In genomic region chr17:63973930-63974593, GRCh38 we compare ENCODE assay signal across 13 cellular contexts. TPM values are rescaled to one million over a fixed set of nuclear protein-coding genes. Genes with fewer than 3 reads are reported as not detected.
DNase-seq lines count a peak whose midpoint lies in the region; ATAC-seq, FAIRE-seq and TF ChIP-seq lines count a peak whose summit lies in the region.
"Had no signal": no experiment of that assay in that cellular context is flagged by ENCODE, and none has a peak within 500 bp of the region (broad histone marks: within the 10 kb centered on the region; RNA-seq: fewer than 3 reads in every experiment).

No MANE protein-coding gene starts in this region.

- WGBS in A549 (ENCODE audit: missing lambda C conversion rate): 31% methylated on average over 12 of the region's 12 CpGs

- H3K36me3 ChIP-seq in MM.1S (replicated peaks; ENCODE audit: insufficient read depth, low read length): no peaks in the 10 kb centered on the region

- no peak overlapping the region for H3K4me3 ChIP-seq in A549
- H3K4me3 ChIP-seq in MM.1S (ENCODE audit: low read length): no peak overlapping the region
- H3K4me3 ChIP-seq: dorsolateral prefrontal cortex had no signal

- no peaks in the 10 kb centered on the region for H4K20me1 ChIP-seq in MM.1S (ENCODE audit: insufficient read depth, low read length)

- TF ChIP-seq RAD21 in A549 (conservative IDR thresholded peaks at IDR 0.05 in 1 of 2, IDR thresholded peaks at IDR 0.05 in 1 of 2): no peak

- FAIRE-seq in A549 (lab: Jason Lieb, UNC): no peak

- H3K9ac ChIP-seq in MM.1S (ENCODE audit: low read length): no peak overlapping the region

- POLR2A ChIA-PET in A549 (lab: Yijun Ruan, JAX): interaction anchor here (1.6 kb wide), 1 partner anchor 172 kb away, joined by 5 read pairs; no protein-coding TSS in a partner anchor

- H3K79me2 ChIP-seq in MM.1S (ENCODE audit: low read length): no peaks in the 10 kb centered on the region

- H3K9me3 ChIP-seq in A549 (no peaks in the 10 kb centered on the region), MM.1S (replicated peaks; ENCODE audit: insufficient read depth, low read length) (no peaks in the 10 kb centered on the region)

- TF ChIP-seq POLR2A in A549 (IDR thresholded peaks at IDR 0.05; ENCODE audit: low read length): no peak

- H3K4me1 ChIP-seq in A549 (peaks cover 19% of the 10 kb centered on the region), MM.1S (ENCODE audit: low read length) (no peaks in the 10 kb centered on the region)

- H3K4me2 ChIP-seq in A549 (peak overlapping the region; percentile 71), MM.1S (ENCODE audit: low read depth, low read length) (no peak overlapping the region)

- no peaks in the 10 kb centered on the region for H3F3A ChIP-seq in MM.1S (ENCODE audit: insufficient read depth, low read length)

- no peak overlapping the region for H2AFZ ChIP-seq in MM.1S (ENCODE audit: low read length)

- peak; percentile 34 to 51 for DNase-seq in A549 (ENCODE audit: low read depth in 1 of 2, low spot score in 1 of 2)
- peak; percentile 67 for DNase-seq in GM03348 (ENCODE audit: low spot score)
- peak; percentile 58 for DNase-seq in RPMI7951 (ENCODE audit: low read depth)
- DNase-seq in kidney glomerular epithelial cell (lab: John Stamatoyannopoulos, UW): peak; percentile 45
- no peak for DNase-seq in epidermal melanocyte (ENCODE audit: insufficient read length, low spot score)
- no peak for DNase-seq in anterior cingulate cortex (lab: John Stamatoyannopoulos, UW)
- DNase-seq in GM19240 (ENCODE audit: insufficient read length, low spot score): no peak
- no peak for DNase-seq in MM.1S
- DNase-seq: activated CD4-positive, alpha-beta T cell treated with anti-CD3 and anti-CD28 coated beads for 48 hours; activated naive CD4-positive, alpha-beta T cell; CD8-positive, alpha-beta memory T cell; dorsolateral prefrontal cortex; nephron progenitor cell had no signal

- H3K9me2 ChIP-seq in MM.1S (replicated peaks; ENCODE audit: insufficient read depth, low read length): no peaks in the 10 kb centered on the region

- peak overlapping the region; percentile 49 to 68; a peak in 5 of 6 replicates for H3K27ac ChIP-seq in A549
- no peak overlapping the region for H3K27ac ChIP-seq in MM.1S (ENCODE audit: low read length)
- H3K27ac ChIP-seq: dorsolateral prefrontal cortex had no signal

- CTCF ChIA-PET in A549 (lab: Yijun Ruan, JAX): interaction anchor here (0.6 to 9.3 kb wide), 15 partner anchors 9 to 93 kb away, joined by 3 to 94 read pairs (median 7); partner anchors contain the start of gene GH1

- peak; percentile 69 to 79 for ATAC-seq in A549

- no peak for TF ChIP-seq EP300 in A549 (IDR thresholded peaks at IDR 0.05)

- H3K27me3 ChIP-seq in MM.1S (replicated peaks; ENCODE audit: insufficient read depth, low read length): peaks cover 5% of the 10 kb centered on the region; the same call in 1 of the 2 replicates

- TF ChIP-seq CTCF in A549 (IDR thresholded peaks at IDR 0.05) (no peak), MM.1S (IDR thresholded peaks at IDR 0.05; ENCODE audit: low read length) (no peak)

TF ChIP-seq in A549, 52 proteins besides CTCF, POLR2A, EP300 and RAD21:
- TF ChIP-seq FOXS1 (CRISPR knock-in tag; IDR thresholded peaks at IDR 0.05): no peak
- TF ChIP-seq MAFK (IDR thresholded peaks at IDR 0.05; ENCODE audit: partially characterized antibody): peak; percentile 10

RNA-seq across cellular contexts. Expression of gene SCN4A, which starts 1.3 kb away (rescaled TPM):
- 0.06 and 0.17 TPM in 2 replicates for polyA plus RNA-seq in A549 (2011; rRNA removed)
- 0.03 and 0.07 TPM in 2 replicates for polyA plus RNA-seq in A549 (2012; cell fraction: cytosol; rRNA removed)
- 0.05 TPM in 2 replicates for polyA plus RNA-seq in A549 (2012; cell fraction: nucleus; rRNA removed)
- polyA plus RNA-seq in A549 (2017; fragmentation: RNase III; extraction: RNeasy Plus Mini Kit Qiagen cat#74134 plus additional on column Dnase treatment): 0.03 to 0.08 TPM (median 0.03 TPM) in 3 replicates
- polyA minus RNA-seq in A549 (2011; rRNA and poly(A)+ RNA removed): 0.45 and 0.88 TPM in 2 replicates
- not detected in 2 replicates for total RNA-seq in RPMI7951 (2014; rRNA removed; shearing (Covaris generic))
- polyA plus RNA-seq: CD8-positive, alpha-beta memory T cell had no signal

RNA-seq across cellular contexts. Expression of gene PRR29, which starts 24.1 kb away (rescaled TPM):
- polyA plus RNA-seq in A549 (2011; rRNA removed): 0.22 and 0.44 TPM in 2 replicates
- 0.33 and 0.61 TPM in 2 replicates for polyA plus RNA-seq in A549 (2012; cell fraction: cytosol; rRNA removed)
- 1.2 and 1.4 TPM in 2 replicates for polyA plus RNA-seq in A549 (2012; cell fraction: nucleus; rRNA removed)
- polyA plus RNA-seq in A549 (2017; fragmentation: RNase III; extraction: RNeasy Plus Mini Kit Qiagen cat#74134 plus additional on column Dnase treatment): 0.67 to 1.2 TPM (median 0.68 TPM) in 3 replicates
- polyA minus RNA-seq in A549 (2011; rRNA and poly(A)+ RNA removed): 0.50 and 0.54 TPM in 2 replicates
- not detected in 2 replicates for total RNA-seq in RPMI7951 (2014; rRNA removed; shearing (Covaris generic))

RNA-seq across cellular contexts. Expression of gene CD79B, which starts 41.9 kb away (rescaled TPM):
- 0.14 and 0.19 TPM in 2 replicates for polyA plus RNA-seq in A549 (2011; rRNA removed)
- 0.08 and 0.17 TPM in 2 replicates for polyA plus RNA-seq in A549 (2012; cell fraction: cytosol; rRNA removed)
- 0.05 TPM in 1 of 2 replicates, not detected in the other for polyA plus RNA-seq in A549 (2012; cell fraction: nucleus; rRNA removed)
- not detected in 3 replicates for polyA plus RNA-seq in A549 (2017; fragmentation: RNase III; extraction: RNeasy Plus Mini Kit Qiagen cat#74134 plus additional on column Dnase treatment)
- polyA minus RNA-seq in A549 (2011; rRNA and poly(A)+ RNA removed): not detected in 2 replicates
- 0.20 TPM in 1 of 2 replicates, not detected in the other for total RNA-seq in RPMI7951 (2014; rRNA removed; shearing (Covaris generic))

RNA-seq across cellular contexts. Expression of gene ICAM2, which starts 46.4 kb away (rescaled TPM):
- polyA plus RNA-seq in A549 (2011; rRNA removed) (not detected in 2 replicates), A549 (2017; fragmentation: RNase III; extraction: RNeasy Plus Mini Kit Qiagen cat#74134 plus additional on column Dnase treatment) (not detected in 3 replicates)
- 0.04 and 0.10 TPM in 2 replicates for polyA plus RNA-seq in A549 (2012; cell fraction: cytosol; rRNA removed)
- polyA plus RNA-seq in A549 (2012; cell fraction: nucleus; rRNA removed): 0.18 TPM in 1 of 2 replicates, not detected in the other
- not detected in 2 replicates for polyA minus RNA-seq in A549 (2011; rRNA and poly(A)+ RNA removed)
- not detected in 2 replicates for total RNA-seq in RPMI7951 (2014; rRNA removed; shearing (Covaris generic))

RNA-seq across cellular contexts. Expression of gene GH1, which starts 55.4 kb away (rescaled TPM):
- polyA plus RNA-seq in A549 (2011; rRNA removed) (not detected in 2 replicates), A549 (2017; fragmentation: RNase III; extraction: RNeasy Plus Mini Kit Qiagen cat#74134 plus additional on column Dnase treatment) (not detected in 3 replicates)
- polyA plus RNA-seq in A549 (2012; cell fraction: cytosol; rRNA removed): not detected in 2 replicates
- polyA plus RNA-seq in A549 (2012; cell fraction: nucleus; rRNA removed): not detected in 2 replicates
- not detected in 2 replicates for polyA minus RNA-seq in A549 (2011; rRNA and poly(A)+ RNA removed)
- not detected in 2 replicates for total RNA-seq in RPMI7951 (2014; rRNA removed; shearing (Covaris generic))
- total RNA-seq: CD8-positive, alpha-beta memory T cell had no signal
- polyA plus RNA-seq: CD8-positive, alpha-beta memory T cell had no signal

Comparison
In these comparisons a context has a peak if more than half of its experiments do, and no peak if none do; other contexts are left out.
1. DNase-seq: peak in A549 (2 of 2), GM03348 (single experiment), RPMI7951 (single experiment) and kidney glomerular epithelial cell (single experiment); none in epidermal melanocyte (single experiment), anterior cingulate cortex (0 of 58), GM19240 (single experiment) and MM.1S (single experiment).